In the genomic region with DNA sequence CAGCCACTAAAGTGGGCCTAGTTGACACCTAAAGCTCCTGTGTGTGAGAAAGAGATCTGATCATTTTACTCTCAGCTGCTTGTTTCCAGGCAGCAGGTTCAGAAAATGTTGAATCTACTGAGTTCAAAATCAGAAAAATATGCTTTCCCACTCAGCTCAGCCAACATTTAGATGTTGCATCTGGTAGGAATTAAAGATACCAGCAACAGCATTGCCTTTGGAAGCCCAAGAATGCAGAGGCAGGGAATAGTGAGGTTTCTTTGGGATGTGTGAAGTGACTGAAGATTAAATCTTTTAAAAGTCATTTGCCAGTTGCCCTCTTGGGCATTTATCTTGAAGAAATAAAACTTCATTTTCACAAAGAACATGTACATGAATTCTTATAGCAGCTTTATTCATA, we compare ENCODE assay signal across 21 cellular contexts.
"Had no signal": no experiment of that assay in that cellular context is flagged by ENCODE, and none has a peak within 500 bp of the region (broad histone marks: within the 10 kb centered on the region; RNA-seq: fewer than 3 reads in every experiment).

No MANE protein-coding gene starts in this region.

- H3K4me3 ChIP-seq: body of pancreas, coronary artery, esophagus squamous epithelium, pancreas, spleen, thyroid gland had no signal

- H3K36me3 Mint-ChIP-seq: activated naive CD4-positive, alpha-beta T cell treated with anti-CD3 and anti-CD28 coated beads, Interleukin-2, amount 50 U/mL, for 24 hours; WTC11 had no signal

- H3K27me3 ChIP-seq: body of pancreas, esophagus squamous epithelium, pancreas, spleen, thyroid gland had no signal

- H3K27me3 Mint-ChIP-seq: activated CD8-positive, alpha-beta T cell treated with anti-CD3 and anti-CD28 coated beads for 36 hours; activated naive CD4-positive, alpha-beta T cell treated with anti-CD3 and anti-CD28 coated beads, Interleukin-2, amount 50 U/mL, for 24 hours had no signal

- H3K4me1 ChIP-seq: body of pancreas, esophagus squamous epithelium, pancreas, spleen, thyroid gland had no signal

- H3K27ac ChIP-seq: body of pancreas, coronary artery, esophagus squamous epithelium, pancreas, spleen, thyroid gland had no signal

- H3K36me3 ChIP-seq: esophagus squamous epithelium, pancreas, spleen, thyroid gland had no signal

- ATAC-seq: activated CD8-positive, alpha-beta T cell treated with anti-CD3 and anti-CD28 coated beads for 36 hours; body of pancreas; naive thymus-derived CD4-positive, alpha-beta T cell; pancreas; sciatic nerve; T-helper 17 cell; WTC11 had no signal

- DNase-seq: activated CD4-positive, alpha-beta T cell treated with anti-CD3 and anti-CD28 coated beads for 48 hours; activated CD8-positive, alpha-beta memory T cell treated with anti-CD3 and anti-CD28 coated beads, Interleukin-2, amount 50 U/mL, for 4 hours; activated CD8-positive, alpha-beta T cell treated with anti-CD3 and anti-CD28 coated beads for 36 hours; activated effector memory CD4-positive, alpha-beta T cell treated with anti-CD3 and anti-CD28 coated beads, Interleukin-2, amount 50 U/mL, for 16 hours; activated T-cell treated with anti-CD3 and anti-CD28 coated beads, Interleukin-2, amount 50 U/mL, for 48 hours; body of pancreas; caudate nucleus; effector CD4-positive, alpha-beta T cell; esophagus squamous epithelium; islet precursor cell; naive thymus-derived CD4-positive, alpha-beta T cell; pancreas; spleen; T-helper 17 cell; thyroid gland had no signal

- H3K4me3 Mint-ChIP-seq: activated CD8-positive, alpha-beta T cell treated with anti-CD3 and anti-CD28 coated beads for 36 hours; activated naive CD4-positive, alpha-beta T cell treated with anti-CD3 and anti-CD28 coated beads, Interleukin-2, amount 50 U/mL, for 24 hours; naive thymus-derived CD4-positive, alpha-beta T cell; T-helper 17 cell; WTC11 had no signal

- H3K9me3 ChIP-seq: body of pancreas, esophagus squamous epithelium, pancreas, spleen, thyroid gland had no signal

- H3K9me3 Mint-ChIP-seq: activated CD8-positive, alpha-beta T cell treated with anti-CD3 and anti-CD28 coated beads for 36 hours; activated naive CD4-positive, alpha-beta T cell treated with anti-CD3 and anti-CD28 coated beads, Interleukin-2, amount 50 U/mL, for 24 hours had no signal

- H3K27ac Mint-ChIP-seq: activated CD8-positive, alpha-beta T cell treated with anti-CD3 and anti-CD28 coated beads for 36 hours; T-helper 17 cell; WTC11 had no signal

- FAIRE-seq: endothelial cell of umbilical vein, pancreas, TTC549 had no signal
